Comparison of ENCODE assay signal across 20 cellular contexts in the genomic region with DNA sequence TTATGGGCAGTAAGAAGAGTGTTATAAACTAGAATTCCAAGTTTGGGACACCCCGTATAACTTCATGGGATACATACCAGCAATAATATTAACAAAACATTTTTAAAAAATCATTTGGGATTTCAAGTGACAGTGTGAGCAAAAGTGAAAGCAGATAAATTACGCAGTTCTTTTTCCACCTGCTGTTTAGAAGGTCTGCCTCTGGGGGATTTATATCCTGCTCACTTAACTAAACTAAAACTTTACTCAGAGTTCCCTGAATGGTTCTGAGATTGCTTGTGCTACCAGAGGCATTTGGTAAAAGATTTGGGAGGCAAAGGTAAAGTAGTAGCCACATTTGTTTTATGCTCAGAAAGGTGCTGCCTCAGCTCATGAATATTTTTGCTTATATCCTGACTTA. TPM values are rescaled to one million over a fixed set of nuclear protein-coding genes. Genes with fewer than 3 reads are reported as not detected.
"Had no signal": no experiment of that assay in that cellular context is flagged by ENCODE, and none has a peak within 500 bp of the region (broad histone marks: within the 10 kb centered on the region; RNA-seq: fewer than 3 reads in every experiment).

No MANE protein-coding gene starts in this region.

RNA-seq across cellular contexts. Expression of a gene that starts 57.5 kb away (rescaled TPM):
- total RNA-seq: dermis microvascular lymphatic vessel endothelial cell; endodermal cell; esophagus mucosa; esophagus squamous epithelium; gastrocnemius medialis; glomerular endothelial cell; heart right ventricle; kidney epithelial cell; left cardiac atrium; left lung; left ventricle myocardium superior; lower leg skin; lower lobe of right lung; lung microvascular endothelial cell; mesenteric fat pad; mesothelial cell of epicardium; mucosa of descending colon; myocyte; naive thymus-derived CD8-positive, alpha-beta T cell had no signal
- polyA plus RNA-seq: heart right ventricle; keratinocyte; naive thymus-derived CD8-positive, alpha-beta T cell had no signal
